In the genomic region with DNA sequence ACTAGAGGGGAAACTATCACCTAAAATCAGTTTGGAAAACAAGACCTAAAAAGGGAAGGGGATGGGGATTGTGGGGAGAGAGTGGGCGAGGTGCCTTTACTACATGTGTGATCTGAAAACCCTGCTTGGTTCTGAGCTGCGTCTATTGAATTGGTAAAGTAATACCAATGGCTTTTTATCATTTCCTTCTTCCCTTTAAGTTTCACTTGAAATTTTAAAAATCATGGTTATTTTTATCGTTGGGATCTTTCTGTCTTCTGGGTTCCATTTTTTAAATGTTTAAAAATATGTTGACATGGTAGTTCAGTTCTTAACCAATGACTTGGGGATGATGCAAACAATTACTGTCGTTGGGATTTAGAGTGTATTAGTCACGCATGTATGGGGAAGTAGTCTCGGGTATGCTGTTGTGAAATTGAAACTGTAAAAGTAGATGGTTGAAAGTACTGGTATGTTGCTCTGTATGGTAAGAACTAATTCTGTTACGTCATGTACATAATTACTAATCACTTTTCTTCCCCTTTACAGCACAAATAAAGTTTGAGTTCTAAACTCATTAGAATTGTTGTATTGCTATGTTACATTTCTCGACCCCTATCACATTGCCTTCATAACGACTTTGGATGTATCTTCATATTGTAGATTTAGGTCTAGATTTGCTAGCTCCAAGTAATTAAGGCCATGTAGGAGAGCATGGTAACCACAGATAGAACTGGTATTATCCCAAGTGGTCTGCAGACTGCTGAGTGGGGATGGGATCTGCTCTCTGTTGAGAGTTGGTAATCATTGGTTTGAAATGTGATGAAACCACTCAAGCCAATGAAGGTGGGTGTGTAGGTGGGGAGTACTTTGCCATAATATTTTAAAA, we compare ENCODE assay signal across 8 cellular contexts. TPM values are rescaled to one million over a fixed set of nuclear protein-coding genes. Genes with fewer than 3 reads are reported as not detected.
DNase-seq lines count a peak whose midpoint lies in the region; ATAC-seq, FAIRE-seq and TF ChIP-seq lines count a peak whose summit lies in the region.

No MANE protein-coding gene starts in this region.

- peaks cover 24% of the 10 kb centered on the region for H4K20me1 ChIP-seq in OCI-LY7 (ENCODE audit: insufficient read depth, low read length)

- POLR2A ChIA-PET in A549 (lab: Yijun Ruan, JAX) (interaction anchor here (1.2 to 17.5 kb wide), 4 partner anchors 8 to 77 kb away, joined by 5 to 756 read pairs (median 84); partner anchors contain the start of genes MALAT1 and NEAT1), OCI-LY7 (lab: Charles Lee) (interaction anchor here (0.6 to 11.5 kb wide), 6 partner anchors 9 to 73 kb away, joined by 3 to 237 read pairs (median 6); partner anchors contain the start of gene MALAT1)

- 1% methylated on average over 9 of the region's 9 CpGs for WGBS in A549 (ENCODE audit: missing lambda C conversion rate)
- 0 to 4% methylated on average over 9 of the region's 9 CpGs for WGBS in body of pancreas, 2 donors

- TF ChIP-seq CTCF in A549 (IDR thresholded peaks at IDR 0.05) (no peak), OCI-LY7 (conservative IDR thresholded peaks at IDR 0.05; ENCODE audit: low read length) (no peak), body of pancreas (IDR thresholded peaks at IDR 0.05) (no peak)

- no peaks in the 10 kb centered on the region for H3K27me3 ChIP-seq in body of pancreas

- peak in 1 of 2 experiments; percentile 78 for DNase-seq in A549 (ENCODE audit: low read depth in 1 of 2, low spot score in 1 of 2)
- peak; percentile 80 for DNase-seq in OCI-LY7 (ENCODE audit: low spot score)
- DNase-seq in body of pancreas, result peak in 3 of 4 donors; percentile 42 to 60 (median 47)
- DNase-seq in left kidney (ENCODE audit: low read depth, low spot score), result peak; percentile 51
- DNase-seq in superior temporal gyrus (ENCODE audit: extremely low spot score), result peak; percentile 71
- no peak for DNase-seq in GM03348 (ENCODE audit: low spot score)
- no peak for DNase-seq in posterior vena cava (ENCODE audit: low spot score)

- H3K79me2 ChIP-seq in OCI-LY7 (ENCODE audit: insufficient read depth, low read depth, low read length), result peaks cover 100% of the 10 kb centered on the region

- intact Hi-C loops in OCI-LY7 (cut with micrococcal nuclease; ENCODE audit: unreplicated experiment), result loop anchor here (2.0 kb wide), 1 partner anchor 31 kb away; no protein-coding TSS in a partner anchor
- intact Hi-C loops in body of pancreas (cut with DNase I), result no loop called here
- intact Hi-C loops in posterior vena cava (cut with DNase I), result loop anchor here in 1 of 2 donors (5.0 kb wide), 1 partner anchor 81 kb away; no protein-coding TSS in a partner anchor

- no peaks in the 10 kb centered on the region for H3K9me3 ChIP-seq in A549
- H3K9me3 ChIP-seq in OCI-LY7 (ENCODE audit: low read length), result no peaks in the 10 kb centered on the region
- H3K9me3 ChIP-seq in body of pancreas, result no peaks in the 10 kb centered on the region

- TF ChIP-seq POLR2A in A549 (IDR thresholded peaks at IDR 0.05; ENCODE audit: low read length), result no peak
- no peak for TF ChIP-seq POLR2A in body of pancreas (IDR thresholded peaks at IDR 0.05)

- ATAC-seq in A549 (no peak), GM18520 (IDR thresholded peaks at IDR 0.05; ENCODE audit: unreplicated experiment) (peak; percentile 18), body of pancreas (no peak)

- no peak for TF ChIP-seq RAD21 in A549 (conservative IDR thresholded peaks at IDR 0.05 in 1 of 2, IDR thresholded peaks at IDR 0.05 in 1 of 2)

- peaks cover 19% of the 10 kb centered on the region; the same call in 2 of the 3 replicates for H3K4me1 ChIP-seq in A549
- peaks cover 56% of the 10 kb centered on the region for H3K4me1 ChIP-seq in OCI-LY7 (ENCODE audit: insufficient read depth, low read length, poor library complexity, severe bottlenecking)
- H3K4me1 ChIP-seq in body of pancreas, result peaks cover 48% of the 10 kb centered on the region

- H3K9me2 ChIP-seq in OCI-LY7 (ENCODE audit: insufficient read depth, low read length), result no peaks in the 10 kb centered on the region

- no peak for TF ChIP-seq EP300 in A549 (IDR thresholded peaks at IDR 0.05)

- FAIRE-seq in A549 (lab: Jason Lieb, UNC), result no peak

- no peak overlapping the region for H2AFZ ChIP-seq in OCI-LY7 (ENCODE audit: low read length)

- CTCF ChIA-PET in A549 (lab: Yijun Ruan, JAX) (interaction anchor here (1.7 kb wide), 2 partner anchors 9 to 84 kb away, joined by 5 read pairs; no protein-coding TSS in a partner anchor), OCI-LY7 (lab: Charles Lee; ENCODE audit: unreplicated experiment) (no interaction called here)

- H3K4me2 ChIP-seq in A549 (peak overlapping the region; percentile 89), OCI-LY7 (ENCODE audit: low read length) (peak overlapping the region; percentile 91)

- no TSS peak for BruUV-seq in OCI-LY7 (replicated peaks; lab: Mats Ljungman, UMichigan)

- H3K36me3 ChIP-seq in OCI-LY7 (ENCODE audit: insufficient read depth, low read length) (peaks cover 42% of the 10 kb centered on the region), body of pancreas (replicated peaks in 1 of 2; ENCODE audit: insufficient read depth in 1 of 2, low read depth in 2 of 2) (no peaks in the 10 kb centered on the region)

- H3K4me3 ChIP-seq in A549 (peak overlapping the region; percentile 95), OCI-LY7 (ENCODE audit: low read depth, low read length, poor library complexity, severe bottlenecking) (peak overlapping the region; percentile 73), body of pancreas (peak overlapping the region; percentile 79 to 83)

- H3K27ac ChIP-seq in A549, result peak overlapping the region; percentile 97 to 100
- peak overlapping the region; percentile 97 for H3K27ac ChIP-seq in OCI-LY7 (ENCODE audit: low read depth, low read length, poor library complexity, severe bottlenecking)
- H3K27ac ChIP-seq in body of pancreas, result peak overlapping the region; percentile 98 to 100 (median 100)

TF ChIP-seq in A549, 52 proteins besides CTCF, POLR2A, EP300 and RAD21 (continues in another document):
- TF ChIP-seq MAFK (IDR thresholded peaks at IDR 0.05; ENCODE audit: partially characterized antibody) (no peak), KDM5A (IDR thresholded peaks at IDR 0.05) (no peak), FOSL2 (IDR thresholded peaks at IDR 0.05) (no peak), FOSL2 (CRISPR knock-in tag; IDR thresholded peaks at IDR 0.05) (peak; percentile 73), ZNF302 (CRISPR knock-in tag; IDR thresholded peaks at IDR 0.05) (0 out of 2 replicates have a peak, but pooled peaks have one; percentile 30), HDAC2 (IDR thresholded peaks at IDR 0.05) (no peak), EHF (CRISPR knock-in tag; IDR thresholded peaks at IDR 0.05) (peak; percentile 46; the same call in 1 of the 2 replicates), JUNB (IDR thresholded peaks at IDR 0.05) (no peak; the same call in 1 of the 2 replicates), MAX (IDR thresholded peaks at IDR 0.05) (0 out of 2 replicates have a peak, but pooled peaks have one; percentile 2)
- TF ChIP-seq, protein P1, sequence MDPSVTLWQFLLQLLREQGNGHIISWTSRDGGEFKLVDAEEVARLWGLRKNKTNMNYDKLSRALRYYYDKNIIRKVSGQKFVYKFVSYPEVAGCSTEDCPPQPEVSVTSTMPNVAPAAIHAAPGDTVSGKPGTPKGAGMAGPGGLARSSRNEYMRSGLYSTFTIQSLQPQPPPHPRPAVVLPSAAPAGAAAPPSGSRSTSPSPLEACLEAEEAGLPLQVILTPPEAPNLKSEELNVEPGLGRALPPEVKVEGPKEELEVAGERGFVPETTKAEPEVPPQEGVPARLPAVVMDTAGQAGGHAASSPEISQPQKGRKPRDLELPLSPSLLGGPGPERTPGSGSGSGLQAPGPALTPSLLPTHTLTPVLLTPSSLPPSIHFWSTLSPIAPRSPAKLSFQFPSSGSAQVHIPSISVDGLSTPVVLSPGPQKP (IDR thresholded peaks at IDR 0.05; ENCODE audit: low read depth, low read length), result no peak

RNA-seq across cellular contexts. Expression of gene NEAT1, which starts 3.6 kb away (rescaled TPM):
- polyA plus RNA-seq in A549 (2011; rRNA removed) (181 and 314 TPM in 2 replicates), A549 (2017; fragmentation: RNase III; extraction: RNeasy Plus Mini Kit Qiagen cat#74134 plus additional on column Dnase treatment) (1,009 to 1,407 TPM (median 1,223 TPM) in 3 replicates)
- 137 and 155 TPM in 2 replicates for polyA plus RNA-seq in A549 (2012; cell fraction: cytosol; rRNA removed)
- polyA plus RNA-seq in A549 (2012; cell fraction: nucleus; rRNA removed), result 406 and 691 TPM in 2 replicates
- 160 and 161 TPM in 2 replicates for polyA minus RNA-seq in A549 (2011; rRNA and poly(A)+ RNA removed)
- 30.1 and 52.2 TPM in 2 replicates for total RNA-seq in OCI-LY7 (2014; rRNA removed; shearing (Covaris generic))
- total RNA-seq in OCI-LY7 (2022) (390 and 440 TPM in 2 replicates), body of pancreas (100 to 1,000 TPM; 376 to 539 TPM), posterior vena cava (1,000 to 10,000 TPM in 1 of 2 donors, 100 to 1,000 TPM in 1; 742 to 1,004 TPM)

RNA-seq across cellular contexts. Expression of gene FRMD8, which starts 39.8 kb away (rescaled TPM):
- 12.2 and 12.9 TPM in 2 replicates for polyA plus RNA-seq in A549 (2011; rRNA removed)
- 30.5 and 36.6 TPM in 2 replicates for polyA plus RNA-seq in A549 (2012; cell fraction: cytosol; rRNA removed)
- 46.7 and 62.2 TPM in 2 replicates for polyA plus RNA-seq in A549 (2012; cell fraction: nucleus; rRNA removed)
- polyA plus RNA-seq in A549 (2017; fragmentation: RNase III; extraction: RNeasy Plus Mini Kit Qiagen cat#74134 plus additional on column Dnase treatment), result 16.5 to 20.0 TPM (median 17.4 TPM) in 3 replicates
- polyA minus RNA-seq in A549 (2011; rRNA and poly(A)+ RNA removed), result 12.1 and 14.5 TPM in 2 replicates
- 36.7 and 55.8 TPM in 2 replicates for total RNA-seq in OCI-LY7 (2014; rRNA removed; shearing (Covaris generic))
- 31.5 and 37.6 TPM in 2 replicates for total RNA-seq in OCI-LY7 (2022)
- 10 to 100 TPM; 20.0 to 46.8 TPM for total RNA-seq in body of pancreas
- total RNA-seq in posterior vena cava, result 10 to 100 TPM; 19.0 to 20.7 TPM

RNA-seq across cellular contexts. Expression of gene SLC25A45, which starts 43.8 kb away (rescaled TPM):
- polyA plus RNA-seq in A549 (2011; rRNA removed), result 3.1 and 4.9 TPM in 2 replicates
- 3.1 and 4.9 TPM in 2 replicates for polyA plus RNA-seq in A549 (2012; cell fraction: cytosol; rRNA removed)
- 12.5 and 14.9 TPM in 2 replicates for polyA plus RNA-seq in A549 (2012; cell fraction: nucleus; rRNA removed)
- 7.9 to 8.6 TPM (median 8.1 TPM) in 3 replicates for polyA plus RNA-seq in A549 (2017; fragmentation: RNase III; extraction: RNeasy Plus Mini Kit Qiagen cat#74134 plus additional on column Dnase treatment)
- 7.0 and 9.0 TPM in 2 replicates for polyA minus RNA-seq in A549 (2011; rRNA and poly(A)+ RNA removed)
- total RNA-seq in OCI-LY7 (2014; rRNA removed; shearing (Covaris generic)), result 5.9 and 7.0 TPM in 2 replicates
- 20.7 and 24.0 TPM in 2 replicates for total RNA-seq in OCI-LY7 (2022)
- 10 to 100 TPM; 52.4 to 67.2 TPM for total RNA-seq in body of pancreas
- total RNA-seq in posterior vena cava, result 1 to 10 TPM; 6.1 to 9.6 TPM

Comparison
In these comparisons a context has a peak if more than half of its experiments do, and no peak if none do; other contexts are left out.
1. DNase-seq: peak in OCI-LY7 (single experiment), body of pancreas (3 of 4), left kidney (single experiment) and superior temporal gyrus (single experiment); none in GM03348 (single experiment) and posterior vena cava (single experiment).
2. Peak in every context shown above with its lines, with median percentiles within 50 percentile points of each other: H3K27ac ChIP-seq and H3K4me3 ChIP-seq.